In genomic region chr4:107270614-107271013, GRCh38 we compare ENCODE assay signal across 20 cellular contexts.
DNase-seq lines count a peak whose midpoint lies in the region; ATAC-seq, FAIRE-seq and TF ChIP-seq lines count a peak whose summit lies in the region.
"Had no signal": no experiment of that assay in that cellular context is flagged by ENCODE, and none has a peak within 500 bp of the region (broad histone marks: within the 10 kb centered on the region; RNA-seq: fewer than 3 reads in every experiment).

No MANE protein-coding gene starts in this region.

- no peak for FAIRE-seq in kidney (lab: Jason Lieb, UNC)
- FAIRE-seq: GM12892, H54 had no signal

- H3K27me3 Mint-ChIP-seq in chondrocyte (ENCODE audit: low read depth) (no peaks in the 10 kb centered on the region), T-helper 17 cell (no peaks in the 10 kb centered on the region)
- H3K27me3 Mint-ChIP-seq in stimulated activated memory B cell treated with anti-CD40 and anti-IgM and Interleukin-4, amounts not matched to agents 10 μg/mL and 1 μg/mL and 100 μg/mL, for 72 hours: no peaks in the 10 kb centered on the region
- H3K27me3 Mint-ChIP-seq: CD4-positive, alpha-beta memory T cell had no signal

- H3K4me1 ChIP-seq in kidney (ENCODE audit: control insufficient read depth in 1 of 2, insufficient read depth in 1 of 2, low read depth in 1 of 2, low read length in 2 of 2) (no peaks in the 10 kb centered on the region), psoas muscle (no peaks in the 10 kb centered on the region)
- H3K4me1 ChIP-seq: HAP-1 had no signal

- H3K9me3 Mint-ChIP-seq in chondrocyte (ENCODE audit: low read depth): no peaks in the 10 kb centered on the region
- no peaks in the 10 kb centered on the region for H3K9me3 Mint-ChIP-seq in stimulated activated memory B cell treated with anti-CD40 and anti-IgM and Interleukin-4, amounts not matched to agents 10 μg/mL and 1 μg/mL and 100 μg/mL, for 72 hours
- H3K9me3 Mint-ChIP-seq: HFFc6 had no signal

- DNase-seq in chondrocyte (ENCODE audit: low spot score) (peak; percentile 62), kidney (peak; percentile 60), psoas muscle (peak; percentile 9 to 40), T-helper 17 cell (no peak), NCI-H146 (lab: John Stamatoyannopoulos, UW) (no peak), NCI-H1930 (lab: John Stamatoyannopoulos, UW) (no peak)
- DNase-seq in activated CD4-positive, alpha-beta T cell treated with anti-CD3 and anti-CD28 coated beads for 1 hour: no peak
- DNase-seq: C1 segment of cervical spinal cord; Calu3; CD4-positive, alpha-beta memory T cell; COR-L47; DMS53; DMS79 treated with DMSO at 0.1 percent for 48 hours; GF-D8; GOT3; HFFc6 had no signal

- H3K4me3 ChIP-seq in kidney (ENCODE audit: low read length in 2 of 2) (no peak overlapping the region), psoas muscle (no peak overlapping the region)
- H3K4me3 ChIP-seq: HAP-1 had no signal

- H3K4me3 Mint-ChIP-seq in chondrocyte (ENCODE audit: unreplicated experiment) (no peak overlapping the region), T-helper 17 cell (no peak overlapping the region)
- H3K4me3 Mint-ChIP-seq in stimulated activated memory B cell treated with anti-CD40 and anti-IgM and Interleukin-4, amounts not matched to agents 10 μg/mL and 1 μg/mL and 100 μg/mL, for 72 hours: no peak overlapping the region
- H3K4me3 Mint-ChIP-seq: CD4-positive, alpha-beta memory T cell; HFFc6 had no signal

- H3K9ac ChIP-seq in kidney (ENCODE audit: low read length in 2 of 2): no peak overlapping the region

- TF ChIP-seq CTCF in chondrocyte (IDR thresholded peaks at IDR 0.05) (no peak), kidney (IDR thresholded peaks at IDR 0.05; ENCODE audit: borderline replicate concordance, extremely low read depth, insufficient read depth) (no peak), psoas muscle (IDR thresholded peaks at IDR 0.05) (no peak)

- peaks cover 4% of the 10 kb centered on the region for H3K4me1 Mint-ChIP-seq in chondrocyte (ENCODE audit: low read depth)
- no peaks in the 10 kb centered on the region for H3K4me1 Mint-ChIP-seq in stimulated activated memory B cell treated with anti-CD40 and anti-IgM and Interleukin-4, amounts not matched to agents 10 μg/mL and 1 μg/mL and 100 μg/mL, for 72 hours
- H3K4me1 Mint-ChIP-seq in T-helper 17 cell: no peaks in the 10 kb centered on the region
- H3K4me1 Mint-ChIP-seq: CD4-positive, alpha-beta memory T cell had no signal

- H3K27ac ChIP-seq in kidney (ENCODE audit: low read depth in 2 of 2, low read length in 2 of 2) (no peak overlapping the region), psoas muscle (no peak overlapping the region)

- H3K36me3 ChIP-seq in kidney (ENCODE audit: control insufficient read depth in 1 of 2, insufficient read depth in 2 of 2, low read length in 2 of 2) (no peaks in the 10 kb centered on the region), psoas muscle (ENCODE audit: insufficient read depth in 1 of 2, low read depth in 1 of 2) (no peaks in the 10 kb centered on the region)
- H3K36me3 ChIP-seq: HAP-1 had no signal

- ATAC-seq in psoas muscle: no peak
- peak; percentile 32 for ATAC-seq in stimulated activated memory B cell treated with anti-CD40 and anti-IgM and Interleukin-4, amounts not matched to agents 10 μg/mL and 1 μg/mL and 100 μg/mL, for 72 hours
- no peak for ATAC-seq in T-helper 17 cell

- intact Hi-C loops in kidney (cut with DNase I): no loop called here
- intact Hi-C loops in psoas muscle (cut with DNase I): no loop called here

- H3K36me3 Mint-ChIP-seq in chondrocyte (ENCODE audit: low read depth) (no peaks in the 10 kb centered on the region), T-helper 17 cell (ENCODE audit: low read depth) (no peaks in the 10 kb centered on the region)
- no peaks in the 10 kb centered on the region for H3K36me3 Mint-ChIP-seq in stimulated activated memory B cell treated with anti-CD40 and anti-IgM and Interleukin-4, amounts not matched to agents 10 μg/mL and 1 μg/mL and 100 μg/mL, for 72 hours
- H3K36me3 Mint-ChIP-seq: CD4-positive, alpha-beta memory T cell had no signal

- H3K9me3 ChIP-seq in kidney (ENCODE audit: control insufficient read depth in 1 of 2, low read length in 2 of 2) (no peaks in the 10 kb centered on the region), psoas muscle (no peaks in the 10 kb centered on the region), T-helper 17 cell (ENCODE audit: control insufficient read depth, low read length, poor library complexity, severe bottlenecking) (no peaks in the 10 kb centered on the region)
- H3K9me3 ChIP-seq: HAP-1 had no signal

- H3K27ac Mint-ChIP-seq in chondrocyte (ENCODE audit: unreplicated experiment) (no peak overlapping the region), T-helper 17 cell (no peak overlapping the region)
- H3K27ac Mint-ChIP-seq in stimulated activated memory B cell treated with anti-CD40 and anti-IgM and Interleukin-4, amounts not matched to agents 10 μg/mL and 1 μg/mL and 100 μg/mL, for 72 hours: no peak overlapping the region
- H3K27ac Mint-ChIP-seq: CD4-positive, alpha-beta memory T cell; HFFc6 had no signal

- WGBS in psoas muscle, 3 donors: 88 to 93% (median 90%) methylated on average over 3 of the region's 3 CpGs

- H3K27me3 ChIP-seq in psoas muscle (ENCODE audit: insufficient read depth in 3 of 3, low read length in 2 of 3): no peaks in the 10 kb centered on the region

Comparison
In these comparisons a context has a peak if more than half of its experiments do, and no peak if none do; other contexts are left out.
1. DNase-seq: peak in chondrocyte (single experiment), kidney (single experiment) and psoas muscle (2 of 2); none in T-helper 17 cell (0 of 3), NCI-H146 (single experiment), NCI-H1930 (0 of 2) and activated CD4-positive, alpha-beta T cell treated with anti-CD3 and anti-CD28 coated beads for 1 hour (single experiment).